13 cellular contexts compared by ENCODE assay signal in genomic region chr5:147530801-147531389, GRCh38. TPM values are rescaled to one million over a fixed set of nuclear protein-coding genes. Genes with fewer than 3 reads are reported as not detected.
DNase-seq lines count a peak whose midpoint lies in the region; ATAC-seq, FAIRE-seq and TF ChIP-seq lines count a peak whose summit lies in the region.
"Had no signal": no experiment of that assay in that cellular context is flagged by ENCODE, and none has a peak within 500 bp of the region (broad histone marks: within the 10 kb centered on the region; RNA-seq: fewer than 3 reads in every experiment).

No MANE protein-coding gene starts in this region.

- CTCF ChIA-PET in MCF 10A (lab: Yijun Ruan, JAX): interaction anchor here (0.6 to 5.9 kb wide), 8 partner anchors 10 to 959 kb away, joined by 3 to 30 read pairs (median 4); no protein-coding TSS in a partner anchor

- no peak for TF ChIP-seq POLR2A in breast epithelium (IDR thresholded peaks at IDR 0.05)
- TF ChIP-seq POLR2A in gastroesophageal sphincter (IDR thresholded peaks at IDR 0.05): no peak

- BruUV-seq in MCF 10A (replicated peaks; lab: Mats Ljungman, UMichigan): no TSS peak

- H3K4me1 ChIP-seq in breast epithelium: no peaks in the 10 kb centered on the region
- H3K4me1 ChIP-seq in gastroesophageal sphincter: peaks cover 0 to 25% (median 0%) of the 10 kb centered on the region in 3 donors
- no peaks in the 10 kb centered on the region for H3K4me1 ChIP-seq in small intestine (ENCODE audit: control insufficient read depth in 2 of 2, insufficient read depth in 1 of 2, low read depth in 1 of 2, low read length in 1 of 2)

- TF ChIP-seq EP300 in gastroesophageal sphincter (IDR thresholded peaks at IDR 0.05): no peak

- no peak for TF ChIP-seq CTCF in MCF 10A (IDR thresholded peaks at IDR 0.05; ENCODE audit: unreplicated experiment)
- TF ChIP-seq CTCF in breast epithelium (IDR thresholded peaks at IDR 0.05): no peak
- TF ChIP-seq CTCF in gastroesophageal sphincter (IDR thresholded peaks at IDR 0.05): no peak

- no peaks in the 10 kb centered on the region for H3K27me3 ChIP-seq in breast epithelium
- H3K27me3 ChIP-seq in gastroesophageal sphincter: no peaks in the 10 kb centered on the region
- H3K27me3 ChIP-seq in small intestine (ENCODE audit: control insufficient read depth in 2 of 2, insufficient read depth in 2 of 2, low read length in 2 of 2): no peaks in the 10 kb centered on the region
- H3K27me3 ChIP-seq: dorsolateral prefrontal cortex had no signal

- POLR2A ChIA-PET in MCF 10A (lab: Yijun Ruan, JAX): interaction anchor here (0.9 to 1.2 kb wide), 3 partner anchors 10 to 37 kb away, joined by 3 to 7 read pairs (median 3); partner anchors contain the start of gene DPYSL3

- H3K9me3 Mint-ChIP-seq in MCF 10A (ENCODE audit: unreplicated experiment): no peaks in the 10 kb centered on the region
- H3K9me3 Mint-ChIP-seq: GM23338, nephron had no signal

- ATAC-seq in gastroesophageal sphincter: peak; percentile 58
- no peak for ATAC-seq in HG03135 (IDR thresholded peaks at IDR 0.05; ENCODE audit: unreplicated experiment)
- ATAC-seq: GM23338 had no signal

- H3K27ac ChIP-seq in breast epithelium (no peak overlapping the region), gastroesophageal sphincter (peak overlapping the region in 1 of 4 donors; percentile 57), small intestine (ENCODE audit: low read depth in 1 of 2, low read length in 1 of 2) (no peak overlapping the region)
- H3K27ac ChIP-seq: dorsolateral prefrontal cortex had no signal

- peaks cover 35% of the 10 kb centered on the region for H3K4me1 Mint-ChIP-seq in MCF 10A (ENCODE audit: insufficient read depth, unreplicated experiment)
- H3K4me1 Mint-ChIP-seq: GM23338 had no signal

- intact Hi-C loops in MCF 10A (cut with micrococcal nuclease): no loop called here
- intact Hi-C loops in breast epithelium (cut with DNase I; ENCODE audit: low total_unique reads): loop anchor here (10.0 kb wide), 1 partner anchor 1244 kb away; no protein-coding TSS in a partner anchor

- peak; percentile 95 for DNase-seq in MCF 10A (ENCODE audit: unreplicated experiment)
- DNase-seq in breast epithelium (ENCODE audit: low spot score in 2 of 2): no peak
- peak; percentile 59 for DNase-seq in amniotic stem cell (lab: John Stamatoyannopoulos, UW)
- no peak for DNase-seq in ureter (ENCODE audit: low spot score)
- DNase-seq in NCI-H510A treated with DMSO at 0.1 percent for 48 hours (lab: John Stamatoyannopoulos, UW): no peak
- DNase-seq in small intestine: no peak
- DNase-seq: activated gamma-delta T cell treated with Interleukin-2 at 50 U/mL for 16 hours, NCI-H526 treated with DMSO at 0.1 percent for 48 hours had no signal

- peak overlapping the region; percentile 33 for H3K27ac Mint-ChIP-seq in MCF 10A (ENCODE audit: low read depth, unreplicated experiment)
- H3K27ac Mint-ChIP-seq: GM23338 had no signal

- no peaks in the 10 kb centered on the region for H3K36me3 Mint-ChIP-seq in MCF 10A (ENCODE audit: insufficient read depth, unreplicated experiment)

- H3K36me3 ChIP-seq in breast epithelium (no peaks in the 10 kb centered on the region), gastroesophageal sphincter (no peaks in the 10 kb centered on the region), small intestine (ENCODE audit: control insufficient read depth in 2 of 2, insufficient read depth in 2 of 2, low read length in 2 of 2) (no peaks in the 10 kb centered on the region)

- no peaks in the 10 kb centered on the region for H3K9me3 ChIP-seq in breast epithelium
- no peaks in the 10 kb centered on the region for H3K9me3 ChIP-seq in gastroesophageal sphincter
- no peaks in the 10 kb centered on the region for H3K9me3 ChIP-seq in small intestine (ENCODE audit: control insufficient read depth, low read depth)

- FAIRE-seq in small intestine (lab: Jason Lieb, UNC): no peak

- no peaks in the 10 kb centered on the region for H3K27me3 Mint-ChIP-seq in MCF 10A (ENCODE audit: insufficient read depth, unreplicated experiment)

- H3K4me3 ChIP-seq in breast epithelium: no peak overlapping the region
- H3K4me3 ChIP-seq in gastroesophageal sphincter: no peak overlapping the region
- no peak overlapping the region for H3K4me3 ChIP-seq in small intestine (ENCODE audit: low read depth in 1 of 2, low read length in 2 of 2)
- H3K4me3 ChIP-seq: dorsolateral prefrontal cortex, GM23338 had no signal

- H3K4me3 Mint-ChIP-seq in MCF 10A (ENCODE audit: unreplicated experiment): peak overlapping the region; percentile 45
- H3K4me3 Mint-ChIP-seq: GM23338, nephron had no signal

- WGBS in gastroesophageal sphincter (ENCODE audit: low coverage in 1 of 2), 2 donors: 65 to 66% methylated on average over 3 to 4 of the region's 4 CpGs
- 83 to 93% (median 88%) methylated on average over 4 of the region's 4 CpGs for WGBS in small intestine, 3 donors

RNA-seq across cellular contexts. Expression of gene DPYSL3, which starts 21.0 kb away (rescaled TPM):
- total RNA-seq in MCF 10A (2022) (8.2 and 8.9 TPM in 2 replicates), breast epithelium (10 to 100 TPM; 34.4 to 73.1 (median 34.7) TPM), gastroesophageal sphincter (100 to 1,000 TPM; 175 to 475 (median 290) TPM), ureter (130 TPM)
- 10 to 100 TPM in 2 of 3 donors, 1 to 10 TPM in 1; 2.2 to 32.0 (median 11.6) TPM for polyA plus RNA-seq in small intestine

Comparison
In these comparisons a context has a peak if more than half of its experiments do, and no peak if none do; other contexts are left out.
1. DNase-seq: peak in MCF 10A (single experiment) and amniotic stem cell (single experiment); none in breast epithelium (0 of 2), ureter (single experiment), NCI-H510A treated with DMSO at 0.1 percent for 48 hours (single experiment) and small intestine (single experiment).